ENCODE assay signal across 10 cellular contexts in the genomic region with DNA sequence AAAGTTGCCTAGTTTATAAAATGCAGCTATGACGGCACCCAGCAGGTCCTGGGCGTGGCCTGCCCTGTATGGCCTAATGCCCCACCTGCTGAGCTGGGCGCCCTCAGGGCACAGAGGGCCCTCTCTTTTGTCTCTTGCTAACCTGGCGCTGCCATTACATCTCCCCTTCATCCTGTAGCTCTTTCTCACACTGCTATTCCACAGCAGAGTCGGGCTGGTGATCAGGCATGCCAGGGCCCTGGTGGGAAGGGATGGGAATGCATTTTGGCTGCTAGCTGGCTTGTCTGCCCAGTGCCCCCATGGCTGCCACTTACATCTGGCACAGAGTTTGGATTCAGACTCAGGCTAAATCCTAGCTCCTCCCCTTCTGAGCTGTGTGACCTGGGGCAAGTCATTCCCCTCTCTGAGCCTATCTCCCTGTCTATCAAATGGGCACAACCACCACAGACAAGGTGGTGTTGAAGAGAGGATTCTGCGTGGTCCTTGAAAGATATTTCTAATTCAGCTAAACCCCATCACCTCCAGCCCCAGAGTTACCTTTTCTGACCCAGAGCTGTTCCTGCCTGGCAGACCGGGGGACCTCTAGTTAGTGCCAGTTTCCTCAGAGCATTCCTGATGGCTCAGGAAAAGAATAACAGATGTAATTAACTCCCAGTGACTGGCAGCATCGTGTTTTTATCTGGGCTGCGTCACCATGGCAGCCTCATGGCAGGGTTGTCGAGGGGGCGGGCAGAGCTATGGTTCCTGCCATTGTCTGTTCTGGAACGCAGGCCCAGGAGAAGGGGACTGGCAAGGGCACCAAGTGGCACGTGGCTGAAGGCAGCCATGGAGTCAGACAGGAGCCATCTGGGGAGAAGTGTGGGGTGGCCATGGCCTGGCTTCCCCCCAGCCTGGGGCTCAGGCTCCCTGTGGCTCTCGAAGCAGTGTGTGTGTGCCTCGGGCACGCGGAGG. TPM values are rescaled to one million over a fixed set of nuclear protein-coding genes. Genes with fewer than 3 reads are reported as not detected.
DNase-seq lines count a peak whose midpoint lies in the region; ATAC-seq and TF ChIP-seq lines count a peak whose summit lies in the region.
"Had no signal": no experiment of that assay in that cellular context is flagged by ENCODE, and none has a peak within 500 bp of the region (broad histone marks: within the 10 kb centered on the region; RNA-seq: fewer than 3 reads in every experiment).

No MANE protein-coding gene starts in this region.

- peaks cover 14% of the 10 kb centered on the region for H3K27me3 Mint-ChIP-seq in HFFc6 (ENCODE audit: insufficient read depth)
- no peaks in the 10 kb centered on the region for H3K27me3 Mint-ChIP-seq in MCF 10A (ENCODE audit: insufficient read depth, unreplicated experiment)
- peaks cover 13% of the 10 kb centered on the region for H3K27me3 Mint-ChIP-seq in nephron progenitor cell (ENCODE audit: low read depth, poor library complexity)

- H3K27ac Mint-ChIP-seq in HFFc6, result peak overlapping the region; percentile 9; the same call in 1 of the 2 replicates
- no peak overlapping the region for H3K27ac Mint-ChIP-seq in MCF 10A (ENCODE audit: low read depth, unreplicated experiment)
- H3K27ac Mint-ChIP-seq in nephron progenitor cell, result no peak overlapping the region
- H3K27ac Mint-ChIP-seq: activated CD8-positive, alpha-beta memory T cell treated with anti-CD3 and anti-CD28 coated beads, Interleukin-2, amount 10 ng/mL, durations not matched to agents 7 days and 5 days had no signal

- CTCF ChIA-PET in MCF 10A (lab: Yijun Ruan, JAX), result interaction anchor here (0.6 to 15.3 kb wide), 24 partner anchors 8 to 338 kb away, joined by 3 to 277 read pairs (median 5); partner anchors contain the start of genes PFN3 and PRR7

- H3K36me3 Mint-ChIP-seq in HFFc6 (ENCODE audit: low read depth), result peaks cover 14% of the 10 kb centered on the region
- peaks cover 37% of the 10 kb centered on the region for H3K36me3 Mint-ChIP-seq in MCF 10A (ENCODE audit: insufficient read depth, unreplicated experiment)
- peaks cover 17% of the 10 kb centered on the region for H3K36me3 Mint-ChIP-seq in nephron progenitor cell (ENCODE audit: low read depth)

- no peak for ATAC-seq in GM19351 (IDR thresholded peaks at IDR 0.05; ENCODE audit: unreplicated experiment)
- ATAC-seq in HG02623 (IDR thresholded peaks at IDR 0.05; ENCODE audit: unreplicated experiment), result no peak
- ATAC-seq: activated CD8-positive, alpha-beta memory T cell treated with anti-CD3 and anti-CD28 coated beads, Interleukin-2, amount 10 ng/mL, durations not matched to agents 7 days and 5 days had no signal

- DNase-seq in COLO668 (lab: John Stamatoyannopoulos, UW; ENCODE audit: unreplicated experiment), result peak; percentile 21
- no peak for DNase-seq in HFFc6
- no peak for DNase-seq in MCF 10A (ENCODE audit: unreplicated experiment)
- DNase-seq in nephron progenitor cell, result no peak
- DNase-seq in dedifferentiated amniotic fluid mesenchymal stem cell (ENCODE audit: extremely low spot score), result no peak
- DNase-seq: activated CD8-positive, alpha-beta memory T cell treated with anti-CD3 and anti-CD28 coated beads, Interleukin-2, amount 10 ng/mL, durations not matched to agents 7 days and 5 days; cortex of kidney; NCI-H1436 treated with DMSO at 0.1 percent for 48 hours had no signal

- H3K9me3 Mint-ChIP-seq in HFFc6 (no peaks in the 10 kb centered on the region; the same call in 1 of the 2 replicates), MCF 10A (ENCODE audit: unreplicated experiment) (no peaks in the 10 kb centered on the region), nephron progenitor cell (no peaks in the 10 kb centered on the region)

- no TSS peak for BruUV-seq in MCF 10A (replicated peaks; lab: Mats Ljungman, UMichigan)

- peaks cover 24% of the 10 kb centered on the region for H3K4me1 Mint-ChIP-seq in HFFc6 (ENCODE audit: low read depth)
- peaks cover 15% of the 10 kb centered on the region for H3K4me1 Mint-ChIP-seq in MCF 10A (ENCODE audit: insufficient read depth, unreplicated experiment)
- peaks cover 47% of the 10 kb centered on the region for H3K4me1 Mint-ChIP-seq in nephron progenitor cell

- POLR2A ChIA-PET in MCF 10A (lab: Yijun Ruan, JAX), result interaction anchor here (0.7 to 17.7 kb wide), 6 partner anchors 7 to 149 kb away, joined by 3 to 217 read pairs (median 67); partner anchors contain the start of genes GRK6, PFN3, PRELID1 and PRR7

- TF ChIP-seq CTCF in HFFc6 (IDR thresholded peaks at IDR 0.05) (peak; percentile 45), MCF 10A (IDR thresholded peaks at IDR 0.05; ENCODE audit: unreplicated experiment) (peak; percentile 17), nephron progenitor cell (IDR thresholded peaks at IDR 0.05) (no peak)

- intact Hi-C loops in MCF 10A (cut with micrococcal nuclease), result no loop called here

- H3K4me3 Mint-ChIP-seq in HFFc6, result peak overlapping the region; percentile 19; the same call in 1 of the 2 replicates
- H3K4me3 Mint-ChIP-seq in MCF 10A (ENCODE audit: unreplicated experiment), result peak overlapping the region; percentile 44
- peak overlapping the region; percentile 87 for H3K4me3 Mint-ChIP-seq in nephron progenitor cell

RNA-seq across cellular contexts. Expression of gene PRR7, which starts 6.3 kb away (rescaled TPM):
- 10 to 100 TPM in 4 of 6 experiments, 1 to 10 TPM in 2; 8.9 to 16.9 (median 10.4) TPM for total RNA-seq in HFFc6 (2021; fragmentation: NEBNext Ultra II Directional; extraction: Animal tissue kit (Norgen Biotek cat#: 25700))
- 15.0 and 23.2 TPM in 2 replicates for total RNA-seq in MCF 10A (2022)

RNA-seq across cellular contexts. Expression of gene DBN1, which starts 20.5 kb away (rescaled TPM):
- 100 to 1,000 TPM; 346 to 394 (median 358) TPM for total RNA-seq in HFFc6 (2021; fragmentation: NEBNext Ultra II Directional; extraction: Animal tissue kit (Norgen Biotek cat#: 25700))
- 149 and 165 TPM in 2 replicates for total RNA-seq in MCF 10A (2022)

RNA-seq across cellular contexts. Expression of gene GRK6, which starts 26.5 kb away (rescaled TPM):
- 10 to 100 TPM; 25.8 to 30.7 (median 28.0) TPM for total RNA-seq in HFFc6 (2021; fragmentation: NEBNext Ultra II Directional; extraction: Animal tissue kit (Norgen Biotek cat#: 25700))
- 45.2 and 52.0 TPM in 2 replicates for total RNA-seq in MCF 10A (2022)

RNA-seq across cellular contexts. Expression of gene F12, which starts 43.6 kb away (rescaled TPM):
- 1 to 10 TPM in 1 of 6 experiments, under 1 TPM in 5; 0.63 to 1.2 (median 0.87) TPM for total RNA-seq in HFFc6 (2021; fragmentation: NEBNext Ultra II Directional; extraction: Animal tissue kit (Norgen Biotek cat#: 25700))
- total RNA-seq in MCF 10A (2022), result 13.6 and 16.5 TPM in 2 replicates

RNA-seq across cellular contexts. Expression of gene PDLIM7, which starts 44.4 kb away (rescaled TPM):
- total RNA-seq in HFFc6 (2021; fragmentation: NEBNext Ultra II Directional; extraction: Animal tissue kit (Norgen Biotek cat#: 25700)), result 100 to 1,000 TPM; 339 to 353 (median 343) TPM
- 164 and 257 TPM in 2 replicates for total RNA-seq in MCF 10A (2022)

Comparison
In these comparisons a context has a peak if more than half of its experiments do, and no peak if none do; other contexts are left out.
1. H3K4me3 Mint-ChIP-seq: peak in every context shown above with its lines; median percentile 87 in nephron progenitor cell; 44 in MCF 10A; 19 in HFFc6.